12 cellular contexts compared by ENCODE assay signal in genomic region chr9:129480227-129480626, GRCh38.
DNase-seq lines count a peak whose midpoint lies in the region; ATAC-seq and TF ChIP-seq lines count a peak whose summit lies in the region.
"Had no signal": no experiment of that assay in that cellular context is flagged by ENCODE, and none has a peak within 500 bp of the region (broad histone marks: within the 10 kb centered on the region; RNA-seq: fewer than 3 reads in every experiment).

No MANE protein-coding gene starts in this region.

- CTCF ChIA-PET in activated CD4-positive, alpha-beta T cell treated with anti-CD3 and anti-CD28 coated beads, Interleukin-2, amount 10 ng/mL, durations not matched to agents 7 days and 5 days (lab: Charles Lee): interaction anchor here (1.5 kb wide), 1 partner anchor 15 kb away, joined by 4 read pairs; no protein-coding TSS in a partner anchor

- H3K9ac ChIP-seq in colonic mucosa (ENCODE audit: low read depth in 2 of 2, low read length in 2 of 2) (no peak overlapping the region), mucosa of rectum (ENCODE audit: low read depth in 1 of 2, low read length in 2 of 2) (no peak overlapping the region)

- no peaks in the 10 kb centered on the region for H3K36me3 ChIP-seq in Peyer's patch
- no peaks in the 10 kb centered on the region for H3K36me3 ChIP-seq in colonic mucosa
- no peaks in the 10 kb centered on the region for H3K36me3 ChIP-seq in mucosa of rectum (ENCODE audit: control insufficient read depth in 2 of 2, insufficient read depth in 2 of 2, low read length in 2 of 2)
- H3K36me3 ChIP-seq in thyroid gland: no peaks in the 10 kb centered on the region

- POLR2A ChIA-PET in activated CD4-positive, alpha-beta T cell treated with anti-CD3 and anti-CD28 coated beads, Interleukin-2, amount 10 ng/mL, durations not matched to agents 7 days and 5 days (lab: Charles Lee): no interaction called here

- TF ChIP-seq POLR2A in Peyer's patch (IDR thresholded peaks at IDR 0.05) (no peak), thyroid gland (IDR thresholded peaks at IDR 0.05) (no peak)

- H3K27me3 Mint-ChIP-seq in activated CD4-positive, alpha-beta T cell treated with anti-CD3 and anti-CD28 coated beads, Interleukin-2, amount 10 ng/mL, durations not matched to agents 7 days and 5 days: peaks cover 22% of the 10 kb centered on the region
- H3K27me3 Mint-ChIP-seq: activated naive CD8-positive, alpha-beta T cell treated with anti-CD3 and anti-CD28 coated beads for 36 hours had no signal

- no peak for DNase-seq in Peyer's patch
- DNase-seq in colonic mucosa: no peak
- DNase-seq in thyroid gland: no peak
- no peak for DNase-seq in GOT3 (lab: John Stamatoyannopoulos, UW)
- no peak for DNase-seq in activated CD4-positive, alpha-beta T cell treated with anti-CD3 and anti-CD28 coated beads, Interleukin-2, amount 10 ng/mL, durations not matched to agents 7 days and 5 days
- DNase-seq: activated CD4-positive, alpha-beta T cell treated with anti-CD3 and anti-CD28 coated beads for 1 hour; activated naive CD8-positive, alpha-beta T cell treated with anti-CD3 and anti-CD28 coated beads for 36 hours; stimulated activated naive CD4-positive, alpha-beta T cell treated with Interleukin-2 at 50 U/mL for 16 hours had no signal

- H3K27ac ChIP-seq in Peyer's patch (peak overlapping the region in 3 of 4 donors; percentile 82 to 96 (median 95)), colonic mucosa (peak overlapping the region; percentile 23), mucosa of rectum (ENCODE audit: low read depth in 2 of 2, low read length in 2 of 2) (peak overlapping the region; percentile 4 to 48), thyroid gland (peak overlapping the region; percentile 100)

- peaks cover 6 to 32% (median 15%) of the 10 kb centered on the region in 4 donors for H3K4me1 ChIP-seq in Peyer's patch
- peaks cover 10% of the 10 kb centered on the region for H3K4me1 ChIP-seq in colonic mucosa
- H3K4me1 ChIP-seq in mucosa of rectum (ENCODE audit: control insufficient read depth in 2 of 2, insufficient read depth in 2 of 2, low read length in 2 of 2): peaks cover 26 to 29% of the 10 kb centered on the region in 2 donors
- peaks cover 58 to 69% of the 10 kb centered on the region in 2 donors for H3K4me1 ChIP-seq in thyroid gland

- H3K4me1 Mint-ChIP-seq in activated CD4-positive, alpha-beta T cell treated with anti-CD3 and anti-CD28 coated beads, Interleukin-2, amount 10 ng/mL, durations not matched to agents 7 days and 5 days: peaks cover 14% of the 10 kb centered on the region

- ATAC-seq in GM18870 (IDR thresholded peaks at IDR 0.05; ENCODE audit: unreplicated experiment) (no peak), GM21723 (IDR thresholded peaks at IDR 0.05; ENCODE audit: unreplicated experiment) (no peak)
- ATAC-seq: left lobe of liver had no signal

- peaks cover 0 to 2% (median 0%) of the 10 kb centered on the region in 4 donors for H3K9me3 ChIP-seq in Peyer's patch
- H3K9me3 ChIP-seq in colonic mucosa: no peaks in the 10 kb centered on the region
- H3K9me3 ChIP-seq in mucosa of rectum (ENCODE audit: control insufficient read depth in 2 of 2, low read length in 2 of 2): no peaks in the 10 kb centered on the region
- H3K9me3 ChIP-seq in thyroid gland: no peaks in the 10 kb centered on the region

- H3K36me3 Mint-ChIP-seq in activated CD4-positive, alpha-beta T cell treated with anti-CD3 and anti-CD28 coated beads, Interleukin-2, amount 10 ng/mL, durations not matched to agents 7 days and 5 days (ENCODE audit: low read depth): no peaks in the 10 kb centered on the region
- H3K36me3 Mint-ChIP-seq: activated naive CD8-positive, alpha-beta T cell treated with anti-CD3 and anti-CD28 coated beads for 36 hours had no signal

- WGBS in thyroid gland, 2 donors: 69 to 78% methylated on average over 12 of the region's 12 CpGs

- H3K9me3 Mint-ChIP-seq in activated CD4-positive, alpha-beta T cell treated with anti-CD3 and anti-CD28 coated beads, Interleukin-2, amount 10 ng/mL, durations not matched to agents 7 days and 5 days: no peaks in the 10 kb centered on the region
- H3K9me3 Mint-ChIP-seq: activated naive CD8-positive, alpha-beta T cell treated with anti-CD3 and anti-CD28 coated beads for 36 hours had no signal

- H3K4me3 ChIP-seq in Peyer's patch (no peak overlapping the region), colonic mucosa (no peak overlapping the region), mucosa of rectum (ENCODE audit: low read length in 2 of 2) (no peak overlapping the region), thyroid gland (replicated peaks in 1 of 3) (no peak overlapping the region)

- H3K4me3 Mint-ChIP-seq in activated CD4-positive, alpha-beta T cell treated with anti-CD3 and anti-CD28 coated beads, Interleukin-2, amount 10 ng/mL, durations not matched to agents 7 days and 5 days: no peak overlapping the region
- H3K4me3 Mint-ChIP-seq: activated naive CD8-positive, alpha-beta T cell treated with anti-CD3 and anti-CD28 coated beads for 36 hours had no signal

- TF ChIP-seq CTCF in Peyer's patch (IDR thresholded peaks at IDR 0.05) (no peak), colonic mucosa (IDR thresholded peaks at IDR 0.05) (no peak), thyroid gland (IDR thresholded peaks at IDR 0.05) (no peak)

- intact Hi-C loops in colonic mucosa (cut with DNase I): loop anchor here (5.0 kb wide), 2 partner anchors 68 to 308 kb away; no protein-coding TSS in a partner anchor
- intact Hi-C loops in thyroid gland (cut with DNase I): loop anchor here (5.0 kb wide), 1 partner anchor 68 kb away; no protein-coding TSS in a partner anchor

- H3K27me3 ChIP-seq in Peyer's patch (no peaks in the 10 kb centered on the region), colonic mucosa (no peaks in the 10 kb centered on the region), mucosa of rectum (ENCODE audit: control insufficient read depth in 2 of 2, insufficient read depth in 2 of 2, low read length in 2 of 2) (no peaks in the 10 kb centered on the region), thyroid gland (no peaks in the 10 kb centered on the region)

- H3K27ac Mint-ChIP-seq in activated CD4-positive, alpha-beta T cell treated with anti-CD3 and anti-CD28 coated beads, Interleukin-2, amount 10 ng/mL, durations not matched to agents 7 days and 5 days: no peak overlapping the region
- H3K27ac Mint-ChIP-seq: activated naive CD8-positive, alpha-beta T cell treated with anti-CD3 and anti-CD28 coated beads for 36 hours had no signal

Comparison
In these comparisons a context has a peak if more than half of its experiments do, and no peak if none do; other contexts are left out.
1. H3K27ac ChIP-seq: peak in every context shown above with its lines; median percentile 100 in thyroid gland; 95 in Peyer's patch; 26 in mucosa of rectum; 23 in colonic mucosa.